In the genomic region with DNA sequence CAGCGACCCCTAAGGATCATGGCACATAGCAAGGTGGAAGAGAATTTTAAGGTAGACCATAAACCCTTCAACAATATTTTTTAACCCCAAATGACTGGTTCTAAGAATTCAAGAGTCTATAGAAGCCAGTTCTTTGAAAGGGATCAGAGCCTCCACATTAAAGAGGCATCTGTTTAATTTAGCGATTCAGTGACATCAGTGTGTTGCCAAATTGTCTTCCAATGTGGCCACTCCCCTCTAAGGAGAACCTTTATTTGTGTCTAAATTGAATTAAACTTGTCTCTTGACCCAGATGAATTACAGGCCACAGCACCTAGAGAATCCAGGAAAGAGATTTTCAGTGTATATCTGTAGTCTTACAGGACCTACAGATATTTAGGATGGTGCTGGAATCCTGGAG, we compare ENCODE assay signal across 23 cellular contexts.
"Had no signal": no experiment of that assay in that cellular context is flagged by ENCODE, and none has a peak within 500 bp of the region (broad histone marks: within the 10 kb centered on the region; RNA-seq: fewer than 3 reads in every experiment).

No MANE protein-coding gene starts in this region.

- H3K27me3 Mint-ChIP-seq: memory B cell; naive thymus-derived CD8-positive, alpha-beta T cell; stimulated activated naive CD8-positive, alpha-beta T cell treated with anti-CD3 and anti-CD28 coated beads, Interleukin-15, amount 100 ng/mL, for 72 hours had no signal

- H3K27ac ChIP-seq: dorsolateral prefrontal cortex, prostate gland, right atrium auricular region, suprapubic skin, transverse colon had no signal

- H3K4me3 ChIP-seq: dorsolateral prefrontal cortex, lung, prostate gland, right atrium auricular region, smooth muscle cell, suprapubic skin, transverse colon had no signal

- H3K9me3 ChIP-seq: prostate gland, right atrium auricular region, suprapubic skin, transverse colon had no signal

- FAIRE-seq: frontal cortex, kidney had no signal

- H3K9me3 Mint-ChIP-seq: nephron progenitor cell; stimulated activated naive CD8-positive, alpha-beta T cell treated with anti-CD3 and anti-CD28 coated beads, Interleukin-15, amount 100 ng/mL, for 72 hours had no signal

- H3K27me3 ChIP-seq: dorsolateral prefrontal cortex, right atrium auricular region, suprapubic skin, transverse colon had no signal

- DNase-seq: dorsolateral prefrontal cortex; effector CD4-positive, alpha-beta T cell; kidney; midbrain; naive thymus-derived CD8-positive, alpha-beta T cell; nephron progenitor cell; nucleus accumbens; stimulated activated CD4-positive, alpha-beta T cell treated with anti-CD3 and anti-CD28 coated beads, Interleukin-12 subunit alpha, Interleukin-12 subunit beta, amount 100 ng/mL, for 4 hours; stimulated activated CD4-positive, alpha-beta T cell treated with anti-CD3 and anti-CD28 coated beads, Interleukin-1b, Interleukin-23, amount 100 ng/mL, for 48 hours; stimulated activated CD4-positive, alpha-beta T cell treated with anti-CD3 and anti-CD28 coated beads, Interleukin-4, amount 100 ng/mL, for 1 hour; stimulated activated CD8-positive, alpha-beta memory T cell treated with anti-CD3 and anti-CD28 coated beads, Interleukin-4, amount 100 ng/mL, for 48 hours; stimulated activated naive CD4-positive, alpha-beta T cell; stimulated activated naive CD8-positive, alpha-beta T cell treated with anti-CD3 and anti-CD28 coated beads, Interleukin-15, amount 100 ng/mL, for 72 hours; transverse colon had no signal

- H3K4me3 Mint-ChIP-seq: naive thymus-derived CD8-positive, alpha-beta T cell; nephron progenitor cell; stimulated activated naive CD8-positive, alpha-beta T cell treated with anti-CD3 and anti-CD28 coated beads, Interleukin-15, amount 100 ng/mL, for 72 hours had no signal

- H3K4me1 ChIP-seq: prostate gland, suprapubic skin had no signal

- ATAC-seq: left lobe of liver; naive thymus-derived CD8-positive, alpha-beta T cell; sciatic nerve; stimulated activated naive CD8-positive, alpha-beta T cell treated with anti-CD3 and anti-CD28 coated beads, Interleukin-15, amount 100 ng/mL, for 72 hours had no signal

- H3K36me3 ChIP-seq: prostate gland, right atrium auricular region, suprapubic skin, transverse colon had no signal

- H3K27ac Mint-ChIP-seq: memory B cell; naive thymus-derived CD8-positive, alpha-beta T cell; nephron progenitor cell; stimulated activated naive CD8-positive, alpha-beta T cell treated with anti-CD3 and anti-CD28 coated beads, Interleukin-15, amount 100 ng/mL, for 72 hours had no signal
